1 cellular context compared by ENCODE assay signal in the genomic region with DNA sequence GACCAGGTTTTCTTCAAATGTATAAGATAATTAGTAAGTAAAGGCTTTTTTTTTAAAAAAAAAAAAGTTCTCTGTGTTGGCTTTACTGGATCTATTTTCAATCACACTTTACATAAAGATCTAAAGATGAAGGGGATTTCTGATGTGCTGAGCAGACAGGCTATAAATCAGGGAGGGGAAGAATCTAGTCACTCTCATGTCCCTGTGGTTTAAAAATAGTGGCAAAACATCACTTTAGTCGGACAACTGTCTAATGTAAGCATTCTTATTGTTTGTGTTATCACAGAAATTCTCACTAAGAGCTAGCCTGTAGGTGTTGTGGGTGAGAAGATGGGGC.
TF ChIP-seq lines count a peak whose summit lies in the region.

No MANE protein-coding gene starts in this region.

TF ChIP-seq in K562, 482 proteins besides CTCF, POLR2A, EP300 and RAD21:
- TF ChIP-seq, protein P1, sequence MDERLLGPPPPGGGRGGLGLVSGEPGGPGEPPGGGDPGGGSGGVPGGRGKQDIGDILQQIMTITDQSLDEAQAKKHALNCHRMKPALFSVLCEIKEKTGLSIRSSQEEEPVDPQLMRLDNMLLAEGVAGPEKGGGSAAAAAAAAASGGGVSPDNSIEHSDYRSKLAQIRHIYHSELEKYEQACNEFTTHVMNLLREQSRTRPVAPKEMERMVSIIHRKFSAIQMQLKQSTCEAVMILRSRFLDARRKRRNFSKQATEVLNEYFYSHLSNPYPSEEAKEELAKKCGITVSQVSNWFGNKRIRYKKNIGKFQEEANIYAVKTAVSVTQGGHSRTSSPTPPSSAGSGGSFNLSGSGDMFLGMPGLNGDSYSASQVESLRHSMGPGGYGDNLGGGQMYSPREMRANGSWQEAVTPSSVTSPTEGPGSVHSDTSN (CRISPR knock-in tag; IDR thresholded peaks at IDR 0.05; ENCODE audit: low read depth): no peak
- TF ChIP-seq, protein P1 (tag; conservative IDR thresholded peaks at IDR 0.05; ENCODE audit: low read depth): 0 out of 2 replicates have a peak, but pooled peaks have one; percentile 16
- TF ChIP-seq, protein P2, sequence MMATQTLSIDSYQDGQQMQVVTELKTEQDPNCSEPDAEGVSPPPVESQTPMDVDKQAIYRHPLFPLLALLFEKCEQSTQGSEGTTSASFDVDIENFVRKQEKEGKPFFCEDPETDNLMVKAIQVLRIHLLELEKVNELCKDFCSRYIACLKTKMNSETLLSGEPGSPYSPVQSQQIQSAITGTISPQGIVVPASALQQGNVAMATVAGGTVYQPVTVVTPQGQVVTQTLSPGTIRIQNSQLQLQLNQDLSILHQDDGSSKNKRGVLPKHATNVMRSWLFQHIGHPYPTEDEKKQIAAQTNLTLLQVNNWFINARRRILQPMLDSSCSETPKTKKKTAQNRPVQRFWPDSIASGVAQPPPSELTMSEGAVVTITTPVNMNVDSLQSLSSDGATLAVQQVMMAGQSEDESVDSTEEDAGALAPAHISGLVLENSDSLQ (IDR thresholded peaks at IDR 0.05): peak; percentile 19; the same call in 1 of the 2 replicates
- no peak for TF ChIP-seq PHF8 (IDR thresholded peaks at IDR 0.05; ENCODE audit: borderline replicate concordance, low read length)
